Comparison of ENCODE assay signal across 9 cellular contexts in genomic region chr7:151225948-151226510, GRCh38. TPM values are rescaled to one million over a fixed set of nuclear protein-coding genes. Genes with fewer than 3 reads are reported as not detected.
DNase-seq lines count a peak whose midpoint lies in the region; ATAC-seq and TF ChIP-seq lines count a peak whose summit lies in the region.
"Had no signal": no experiment of that assay in that cellular context is flagged by ENCODE, and none has a peak within 500 bp of the region (broad histone marks: within the 10 kb centered on the region; RNA-seq: fewer than 3 reads in every experiment).

No MANE protein-coding gene starts in this region.

- H3K27me3 ChIP-seq in mesendoderm (ENCODE audit: insufficient read depth, low read length, poor library complexity), result no peaks in the 10 kb centered on the region
- no peaks in the 10 kb centered on the region for H3K27me3 ChIP-seq in aorta (ENCODE audit: control insufficient read depth in 1 of 2, insufficient read depth in 2 of 2, low read length in 1 of 2)

- no peak overlapping the region for H4K5ac ChIP-seq in mesendoderm (ENCODE audit: low read length)

- DNase-seq in stimulated activated naive CD8-positive, alpha-beta T cell treated with anti-CD3 and anti-CD28 coated beads, Interleukin-15, Interleukin-2, amounts not matched to agents 100 U/mL and 50 U/mL, for 24 hours, result no peak
- DNase-seq in astrocyte of the spinal cord (ENCODE audit: low read depth, low spot score) (no peak), mesendoderm (no peak), aorta (no peak), GM19240 (ENCODE audit: insufficient read length, low spot score) (no peak)

- H3K18ac ChIP-seq in mesendoderm (ENCODE audit: low read length), result no peak overlapping the region

- in situ Hi-C loops in astrocyte of the spinal cord (cut with HindIII; ENCODE audit: low sequenced_read_pairs), result no loop called here

- peaks cover 47% of the 10 kb centered on the region for H3K36me3 Mint-ChIP-seq in stimulated activated naive CD8-positive, alpha-beta T cell treated with anti-CD3 and anti-CD28 coated beads, Interleukin-15, Interleukin-2, amounts not matched to agents 100 ng/mL and 50 ng/mL, for 24 hours (ENCODE audit: low read depth)

- no peak overlapping the region for H2AK5ac ChIP-seq in mesendoderm (ENCODE audit: low read length)

- TF ChIP-seq CTCF in astrocyte of the spinal cord (IDR thresholded peaks at IDR 0.05; ENCODE audit: low read depth, low read length), result no peak

- H3K27me3 Mint-ChIP-seq in stimulated activated naive CD8-positive, alpha-beta T cell treated with anti-CD3 and anti-CD28 coated beads, Interleukin-15, Interleukin-2, amounts not matched to agents 100 ng/mL and 50 ng/mL, for 24 hours, result no peaks in the 10 kb centered on the region

- no peak overlapping the region for H2BK15ac ChIP-seq in mesendoderm (replicated peaks; ENCODE audit: low read depth)

- H3K4me3 Mint-ChIP-seq in stimulated activated naive CD8-positive, alpha-beta T cell treated with anti-CD3 and anti-CD28 coated beads, Interleukin-15, Interleukin-2, amounts not matched to agents 100 ng/mL and 50 ng/mL, for 24 hours, result peak overlapping the region; percentile 99

- no peak overlapping the region for H3K23ac ChIP-seq in mesendoderm (ENCODE audit: low read length)

- H3K4ac ChIP-seq in mesendoderm (ENCODE audit: low read depth, low read length), result no peak overlapping the region

- peaks cover 10% of the 10 kb centered on the region for H3K36me3 ChIP-seq in mesendoderm (ENCODE audit: control insufficient read depth, insufficient read depth, low read length)
- peaks cover 5 to 11% of the 10 kb centered on the region in 2 donors for H3K36me3 ChIP-seq in aorta (ENCODE audit: control insufficient read depth in 1 of 2, insufficient read depth in 2 of 2, low read length in 1 of 2)

- H4K8ac ChIP-seq in mesendoderm (ENCODE audit: low read depth, low read length), result no peak overlapping the region

- no peak overlapping the region for H3K27ac ChIP-seq in mesendoderm (ENCODE audit: low read depth, low read length)
- H3K27ac ChIP-seq in aorta (ENCODE audit: low read depth in 1 of 2, low read length in 2 of 2), result no peak overlapping the region

- ATAC-seq in stimulated activated naive CD8-positive, alpha-beta T cell treated with anti-CD3 and anti-CD28 coated beads, Interleukin-15, Interleukin-2, amounts not matched to agents 100 U/mL and 50 U/mL, for 24 hours, result no peak
- no peak for ATAC-seq in aorta (ENCODE audit: low FRiP score)
- no peak for ATAC-seq in GM18498 (IDR thresholded peaks at IDR 0.05; ENCODE audit: unreplicated experiment)
- ATAC-seq in HG03039 (IDR thresholded peaks at IDR 0.05; ENCODE audit: unreplicated experiment), result no peak

- H3K9ac ChIP-seq in mesendoderm (ENCODE audit: low read length), result peak overlapping the region; percentile 93

- no peaks in the 10 kb centered on the region for H3K9me3 Mint-ChIP-seq in stimulated activated naive CD8-positive, alpha-beta T cell treated with anti-CD3 and anti-CD28 coated beads, Interleukin-15, Interleukin-2, amounts not matched to agents 100 ng/mL and 50 ng/mL, for 24 hours

- H3K56ac ChIP-seq in mesendoderm (ENCODE audit: low read length), result peak overlapping the region; percentile 95

- peaks cover 34% of the 10 kb centered on the region for H3K4me1 Mint-ChIP-seq in stimulated activated naive CD8-positive, alpha-beta T cell treated with anti-CD3 and anti-CD28 coated beads, Interleukin-15, Interleukin-2, amounts not matched to agents 100 ng/mL and 50 ng/mL, for 24 hours (ENCODE audit: low read depth)

- peak overlapping the region; percentile 68 for H3K4me2 ChIP-seq in mesendoderm (ENCODE audit: low read length)

- peak overlapping the region; percentile 98 for H3K27ac Mint-ChIP-seq in stimulated activated naive CD8-positive, alpha-beta T cell treated with anti-CD3 and anti-CD28 coated beads, Interleukin-15, Interleukin-2, amounts not matched to agents 100 ng/mL and 50 ng/mL, for 24 hours

- peak overlapping the region; percentile 91 for H3K4me3 ChIP-seq in astrocyte of the spinal cord (ENCODE audit: low read depth, low read length)
- peak overlapping the region; percentile 89 for H3K4me3 ChIP-seq in mesendoderm (ENCODE audit: low read length)
- H3K4me3 ChIP-seq in aorta (ENCODE audit: low read length in 2 of 2), result peak overlapping the region; percentile 50 to 61

- WGBS in mesendoderm (ENCODE audit: extremely low coverage, insufficient coverage, low lambda C conversion rate), result no CpG with 5 or more reads among the region's 8 CpGs
- WGBS in aorta, 2 donors, result 61 to 64% methylated on average over 8 of the region's 8 CpGs

- H3K79me1 ChIP-seq in mesendoderm (ENCODE audit: low read length), result peaks cover 11% of the 10 kb centered on the region

- H3K9me3 ChIP-seq in aorta (ENCODE audit: control insufficient read depth, low read length), result no peaks in the 10 kb centered on the region

- peaks cover 15% of the 10 kb centered on the region for H3K79me2 ChIP-seq in mesendoderm (ENCODE audit: control insufficient read depth, insufficient read depth, low read length)

- H2BK120ac ChIP-seq in mesendoderm (ENCODE audit: low read depth, low read length), result no peak overlapping the region

- H3K4me1 ChIP-seq in mesendoderm (ENCODE audit: control insufficient read depth, low read depth, low read length), result peaks cover 6% of the 10 kb centered on the region
- no peaks in the 10 kb centered on the region for H3K4me1 ChIP-seq in aorta (ENCODE audit: control insufficient read depth in 1 of 2, insufficient read depth in 2 of 2, low read length in 2 of 2)

- no peak overlapping the region for H2BK5ac ChIP-seq in mesendoderm (ENCODE audit: low read length)

- intact Hi-C loops in aorta (cut with DNase I), result no loop called here

RNA-seq across cellular contexts. Expression of gene ABCF2, which starts 1.0 kb away (rescaled TPM):
- 36.4 TPM for polyA plus RNA-seq in mesendoderm (2013, experiment 1 of 2)
- polyA plus RNA-seq in mesendoderm (2013, experiment 2 of 2), result 36.2 TPM
- 10 to 100 TPM; 15.8 to 25.8 TPM for total RNA-seq in aorta
- polyA plus RNA-seq in aorta, result 10 to 100 TPM; 14.3 to 15.9 TPM

RNA-seq across cellular contexts. Expression of gene CHPF2, which starts 6.3 kb away (rescaled TPM):
- 7.4 TPM for polyA plus RNA-seq in mesendoderm (2013, experiment 1 of 2)
- polyA plus RNA-seq in mesendoderm (2013, experiment 2 of 2), result 7.9 TPM
- 10 to 100 TPM; 49.1 to 51.6 TPM for total RNA-seq in aorta
- 10 to 100 TPM in 1 of 2 donors, 1 to 10 TPM in 1; 7.8 to 53.5 TPM for polyA plus RNA-seq in aorta

RNA-seq across cellular contexts. Expression of gene H2BK1, which starts 15.7 kb away (rescaled TPM):
- polyA plus RNA-seq in mesendoderm (2013, experiment 1 of 2), result not detected
- not detected for polyA plus RNA-seq in mesendoderm (2013, experiment 2 of 2)
- 1 to 10 TPM in 1 of 2 donors, not detected in 1; 2.2 TPM for total RNA-seq in aorta
- not detected for polyA plus RNA-seq in aorta
- total RNA-seq: pulmonary artery endothelial cell had no signal

RNA-seq across cellular contexts. Expression of gene SMARCD3, which starts 22.5 kb away (rescaled TPM):
- polyA plus RNA-seq in mesendoderm (2013, experiment 1 of 2), result 7.4 TPM
- 5.9 TPM for polyA plus RNA-seq in mesendoderm (2013, experiment 2 of 2)
- 10 to 100 TPM; 52.4 to 84.4 TPM for total RNA-seq in aorta
- polyA plus RNA-seq in aorta, result 100 to 1,000 TPM in 1 of 2 donors, 10 to 100 TPM in 1; 48.5 to 182 TPM

RNA-seq across cellular contexts. Expression of gene ASB10, which starts 39.0 kb away (rescaled TPM):
- polyA plus RNA-seq in mesendoderm (2013, experiment 1 of 2), result not detected
- not detected for polyA plus RNA-seq in mesendoderm (2013, experiment 2 of 2)
- not detected for total RNA-seq in aorta
- polyA plus RNA-seq in aorta, result not detected
- total RNA-seq: pulmonary artery endothelial cell had no signal
